1 cellular context compared by ENCODE assay signal in genomic region chrX:87465757-87466156, GRCh38. TPM values are rescaled to one million over a fixed set of nuclear protein-coding genes. Genes with fewer than 3 reads are reported as not detected.
"Had no signal": no experiment of that assay in that cellular context is flagged by ENCODE, and none has a peak within 500 bp of the region (broad histone marks: within the 10 kb centered on the region; RNA-seq: fewer than 3 reads in every experiment).

No MANE protein-coding gene starts in this region.

RNA-seq across cellular contexts. Expression of gene KLHL4, which starts 51.8 kb away (rescaled TPM):
- total RNA-seq: HT-29 had no signal
